Comparison of ENCODE assay signal across 1 cellular context in genomic region chr5:140111859-140112551, GRCh38.
TF ChIP-seq lines count a peak whose summit lies in the region.

No MANE protein-coding gene starts in this region.

TF ChIP-seq in HepG2, 621 proteins besides CTCF, POLR2A, EP300 and RAD21:
- no peak for TF ChIP-seq RNF219 (CRISPR knock-in tag; IDR thresholded peaks at IDR 0.05)
- no peak for TF ChIP-seq ZNF564 (CRISPR knock-in tag; IDR thresholded peaks at IDR 0.05)
- TF ChIP-seq SETDB1 (CRISPR knock-in tag; IDR thresholded peaks at IDR 0.05; ENCODE audit: borderline replicate concordance), result no peak
- TF ChIP-seq ZNF3 (CRISPR knock-in tag; IDR thresholded peaks at IDR 0.05), result no peak
- TF ChIP-seq LCORL (IDR thresholded peaks at IDR 0.05), result no peak
- no peak for TF ChIP-seq LCORL (CRISPR knock-in tag; IDR thresholded peaks at IDR 0.05)
- no peak for TF ChIP-seq MEIS2 (CRISPR knock-in tag; IDR thresholded peaks at IDR 0.05)
- no peak for TF ChIP-seq NFKBIZ (CRISPR knock-in tag; IDR thresholded peaks at IDR 0.05)
- TF ChIP-seq RNF2 (conservative IDR thresholded peaks at IDR 0.05; ENCODE audit: low read depth), result no peak
- no peak for TF ChIP-seq ZNF652 (CRISPR knock-in tag; IDR thresholded peaks at IDR 0.05; ENCODE audit: borderline replicate concordance, low read depth)
- no peak for TF ChIP-seq CBX2 (IDR thresholded peaks at IDR 0.05; ENCODE audit: low read depth, low read length)
- no peak for TF ChIP-seq CBX2 (CRISPR knock-in tag; IDR thresholded peaks at IDR 0.05; ENCODE audit: low read depth)
- no peak for TF ChIP-seq SRSF1 (optimal IDR thresholded peaks at IDR 0.05; ENCODE audit: low read depth, low read length)
- no peak for TF ChIP-seq ATF4 (CRISPR knock-in tag; IDR thresholded peaks at IDR 0.05)
- TF ChIP-seq NFIB (CRISPR knock-in tag; IDR thresholded peaks at IDR 0.05; ENCODE audit: borderline replicate concordance), result no peak
- TF ChIP-seq ZBTB40 (IDR thresholded peaks at IDR 0.05), result no peak
- no peak for TF ChIP-seq ZBTB40 (CRISPR knock-in tag; IDR thresholded peaks at IDR 0.05)
- TF ChIP-seq MLLT10 (CRISPR knock-in tag; IDR thresholded peaks at IDR 0.05), result no peak
- TF ChIP-seq MEF2D (CRISPR knock-in tag; IDR thresholded peaks at IDR 0.05), result no peak
